16 cellular contexts compared by ENCODE assay signal in the genomic region with DNA sequence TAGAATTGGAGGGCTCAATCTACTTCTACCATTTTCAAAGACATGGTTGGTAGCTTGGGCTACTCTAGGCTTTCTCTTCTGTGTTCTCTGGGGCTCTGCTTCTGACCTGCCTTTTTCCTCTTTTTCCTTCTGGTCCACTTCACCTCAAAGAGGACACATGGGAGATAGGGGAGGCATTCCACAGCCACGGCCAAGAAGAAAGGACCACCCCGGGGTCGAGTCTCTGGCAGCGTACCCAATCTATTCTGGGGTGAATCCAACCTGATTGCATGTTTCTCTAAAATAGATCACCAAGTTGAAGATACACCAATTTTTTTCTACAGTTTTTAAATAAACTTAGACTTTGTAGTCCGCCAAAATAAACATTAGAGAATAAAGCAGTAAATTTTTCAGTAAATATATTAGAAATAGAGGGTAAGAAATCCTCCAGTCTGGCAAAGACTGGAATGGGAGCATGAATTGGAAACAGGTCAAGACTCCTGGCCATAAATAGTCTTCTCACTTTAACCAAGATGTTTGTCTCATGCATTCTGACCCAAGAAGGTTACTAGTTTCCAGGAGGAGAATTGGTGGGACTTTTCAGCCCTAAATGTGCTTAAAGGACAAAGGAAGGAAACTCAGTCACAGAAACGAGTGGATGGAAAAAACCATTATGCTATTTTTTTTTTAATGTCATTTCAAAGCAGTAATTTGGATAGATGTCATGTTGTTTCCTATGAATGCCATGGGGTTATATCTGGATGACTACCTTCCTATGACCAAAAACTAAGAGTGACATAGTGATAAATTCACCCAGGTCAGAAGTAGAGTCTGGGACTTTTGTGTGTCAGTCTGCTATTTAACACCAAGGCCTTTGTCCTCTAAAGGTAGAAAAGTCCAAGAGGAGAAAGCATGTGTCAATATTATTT.
DNase-seq lines count a peak whose midpoint lies in the region; ATAC-seq and TF ChIP-seq lines count a peak whose summit lies in the region.
"Had no signal": no experiment of that assay in that cellular context is flagged by ENCODE, and none has a peak within 500 bp of the region (broad histone marks: within the 10 kb centered on the region; RNA-seq: fewer than 3 reads in every experiment).

No MANE protein-coding gene starts in this region.

- H3K4me1 ChIP-seq in heart left ventricle, result peaks cover 0 to 53% (median 14%) of the 10 kb centered on the region in 12 donors
- H3K4me1 ChIP-seq in ovary (ENCODE audit: insufficient read depth), result no peaks in the 10 kb centered on the region

- H3K27me3 ChIP-seq in heart left ventricle (no peaks in the 10 kb centered on the region), ovary (no peaks in the 10 kb centered on the region), brain microvascular endothelial cell (replicated peaks) (no peaks in the 10 kb centered on the region)

- H3K27me3 Mint-ChIP-seq in activated naive CD8-positive, alpha-beta T cell treated with anti-CD3 and anti-CD28 coated beads, Interleukin-2, amount 50 U/mL, for 24 hours, result no peaks in the 10 kb centered on the region
- no peaks in the 10 kb centered on the region for H3K27me3 Mint-ChIP-seq in activated naive CD8-positive, alpha-beta T cell treated with anti-CD3 and anti-CD28 coated beads for 36 hours
- H3K27me3 Mint-ChIP-seq: CD8-positive, alpha-beta memory T cell had no signal

- peaks cover 13% of the 10 kb centered on the region for H3K4me1 Mint-ChIP-seq in activated naive CD8-positive, alpha-beta T cell treated with anti-CD3 and anti-CD28 coated beads, Interleukin-2, amount 50 U/mL, for 24 hours
- H3K4me1 Mint-ChIP-seq in activated naive CD8-positive, alpha-beta T cell treated with anti-CD3 and anti-CD28 coated beads for 36 hours, result peaks cover 6% of the 10 kb centered on the region
- H3K4me1 Mint-ChIP-seq: CD8-positive, alpha-beta memory T cell had no signal

- H3K27ac ChIP-seq in heart left ventricle (peak overlapping the region in 9 of 12 donors; percentile 6 to 62 (median 27)), ovary (no peak overlapping the region), brain microvascular endothelial cell (no peak overlapping the region)
- H3K27ac ChIP-seq: 22Rv1, HL-60 had no signal

- no peak overlapping the region for H3K4me3 ChIP-seq in heart left ventricle
- H3K4me3 ChIP-seq in ovary, result no peak overlapping the region
- no peak overlapping the region for H3K4me3 ChIP-seq in brain microvascular endothelial cell (ENCODE audit: low read depth, low read length)

- no peak overlapping the region for H3K4me3 Mint-ChIP-seq in activated naive CD8-positive, alpha-beta T cell treated with anti-CD3 and anti-CD28 coated beads, Interleukin-2, amount 50 U/mL, for 24 hours
- H3K4me3 Mint-ChIP-seq in activated naive CD8-positive, alpha-beta T cell treated with anti-CD3 and anti-CD28 coated beads for 36 hours, result no peak overlapping the region
- H3K4me3 Mint-ChIP-seq: CD8-positive, alpha-beta memory T cell had no signal

- no peak for TF ChIP-seq EP300 in ovary (IDR thresholded peaks at IDR 0.05)

- no peaks in the 10 kb centered on the region for H3K36me3 ChIP-seq in heart left ventricle
- H3K36me3 ChIP-seq in ovary, result no peaks in the 10 kb centered on the region
- H3K36me3 ChIP-seq in brain microvascular endothelial cell (replicated peaks), result no peaks in the 10 kb centered on the region

- peak; percentile 80 for ATAC-seq in activated naive CD8-positive, alpha-beta T cell treated with anti-CD3 and anti-CD28 coated beads, Interleukin-2, amount 50 U/mL, for 24 hours
- ATAC-seq in heart left ventricle, result peak in 2 of 4 donors; percentile 46 to 57
- ATAC-seq in GM21825 (IDR thresholded peaks at IDR 0.05; ENCODE audit: unreplicated experiment), result no peak
- ATAC-seq: PC-3 had no signal

- WGBS in heart left ventricle, 4 donors, result 39 to 51% (median 43%) methylated on average over 6 of the region's 6 CpGs
- 13 to 15% (median 13%) methylated on average over 6 of the region's 6 CpGs for WGBS in ovary, 3 donors

- TF ChIP-seq POLR2A in heart left ventricle (IDR thresholded peaks at IDR 0.05) (no peak), ovary (IDR thresholded peaks at IDR 0.05) (no peak)

- intact Hi-C loops in heart left ventricle (cut with DNase I), result loop anchor here in 2 of 10 donors (10.0 kb wide), 2 partner anchors 53 to 77 kb away; no protein-coding TSS in a partner anchor
- intact Hi-C loops in ovary (cut with DNase I), result no loop called here

- H3K36me3 Mint-ChIP-seq in activated naive CD8-positive, alpha-beta T cell treated with anti-CD3 and anti-CD28 coated beads, Interleukin-2, amount 50 U/mL, for 24 hours (ENCODE audit: low read depth), result no peaks in the 10 kb centered on the region
- no peaks in the 10 kb centered on the region for H3K36me3 Mint-ChIP-seq in activated naive CD8-positive, alpha-beta T cell treated with anti-CD3 and anti-CD28 coated beads for 36 hours

- in situ Hi-C loops in brain microvascular endothelial cell (cut with HindIII; ENCODE audit: low pct_ligation_motif_present, low sequenced_read_pairs), result no loop called here

- DNase-seq in activated naive CD8-positive, alpha-beta T cell treated with anti-CD3 and anti-CD28 coated beads, Interleukin-2, amount 50 U/mL, for 24 hours, result no peak
- no peak for DNase-seq in activated naive CD8-positive, alpha-beta T cell treated with anti-CD3 and anti-CD28 coated beads for 36 hours
- DNase-seq in heart left ventricle (peak in 2 of 5 donors; percentile 42 to 58), ovary (peak in 3 of 5 donors; percentile 13 to 45 (median 41)), ureter (ENCODE audit: low spot score) (peak; percentile 46), brain microvascular endothelial cell (no peak), NCI-H2171 (lab: John Stamatoyannopoulos, UW) (no peak)
- DNase-seq: CD8-positive, alpha-beta memory T cell; DND-41; NCI-H1436 treated with DMSO at 0.1 percent for 48 hours; NCI-H2081 treated with DMSO at 0.1 percent for 48 hours; NCI-H345; PC-3 had no signal

- H3K27ac Mint-ChIP-seq in activated naive CD8-positive, alpha-beta T cell treated with anti-CD3 and anti-CD28 coated beads, Interleukin-2, amount 50 U/mL, for 24 hours, result peak overlapping the region; percentile 30
- no peak overlapping the region for H3K27ac Mint-ChIP-seq in activated naive CD8-positive, alpha-beta T cell treated with anti-CD3 and anti-CD28 coated beads for 36 hours
- H3K27ac Mint-ChIP-seq: CD8-positive, alpha-beta memory T cell had no signal

- no peak for TF ChIP-seq CTCF in heart left ventricle (IDR thresholded peaks at IDR 0.05)
- no peak for TF ChIP-seq CTCF in ovary (IDR thresholded peaks at IDR 0.05)
- TF ChIP-seq CTCF in brain microvascular endothelial cell (IDR thresholded peaks at IDR 0.05; ENCODE audit: low read depth, low read length, missing control alignments), result no peak

- no peaks in the 10 kb centered on the region for H3K9me3 ChIP-seq in heart left ventricle
- H3K9me3 ChIP-seq in ovary, result no peaks in the 10 kb centered on the region

- no peaks in the 10 kb centered on the region for H3K9me3 Mint-ChIP-seq in activated naive CD8-positive, alpha-beta T cell treated with anti-CD3 and anti-CD28 coated beads, Interleukin-2, amount 50 U/mL, for 24 hours
- no peaks in the 10 kb centered on the region for H3K9me3 Mint-ChIP-seq in activated naive CD8-positive, alpha-beta T cell treated with anti-CD3 and anti-CD28 coated beads for 36 hours
- H3K9me3 Mint-ChIP-seq: CD8-positive, alpha-beta memory T cell had no signal

Comparison
In these comparisons a context has a peak if more than half of its experiments do, and no peak if none do; other contexts are left out.
1. DNase-seq: peak in ovary (3 of 5) and ureter (single experiment); none in activated naive CD8-positive, alpha-beta T cell treated with anti-CD3 and anti-CD28 coated beads, Interleukin-2, amount 50 U/mL, for 24 hours (single experiment), activated naive CD8-positive, alpha-beta T cell treated with anti-CD3 and anti-CD28 coated beads for 36 hours (single experiment), brain microvascular endothelial cell (single experiment) and NCI-H2171 (single experiment).
2. H3K27ac ChIP-seq: peak in heart left ventricle (9 of 12); none in ovary (0 of 2) and brain microvascular endothelial cell (single experiment).